In genomic region chr18:12423820-12424219, GRCh38 we compare ENCODE assay signal across 21 cellular contexts. TPM values are rescaled to one million over a fixed set of nuclear protein-coding genes. Genes with fewer than 3 reads are reported as not detected.
DNase-seq lines count a peak whose midpoint lies in the region; FAIRE-seq and TF ChIP-seq lines count a peak whose summit lies in the region.
"Had no signal": no experiment of that assay in that cellular context is flagged by ENCODE, and none has a peak within 500 bp of the region (broad histone marks: within the 10 kb centered on the region; RNA-seq: fewer than 3 reads in every experiment).

No MANE protein-coding gene starts in this region.

- H3K4me2 ChIP-seq in endothelial cell of umbilical vein (ENCODE audit: insufficient read depth, low read length): no peak overlapping the region

- 0 out of 2 replicates have a peak, but pooled peaks have one; percentile 1 for TF ChIP-seq CTCF in LNCaP clone FGC (IDR thresholded peaks at IDR 0.05; ENCODE audit: control insufficient read depth, extremely low read depth, insufficient read depth)
- TF ChIP-seq CTCF in endothelial cell of umbilical vein (IDR thresholded peaks at IDR 0.05; ENCODE audit: extremely low read depth in 1 of 2, insufficient read depth in 1 of 2, low read depth in 1 of 2, low read length in 2 of 2): no peak

- H2AFZ ChIP-seq in endothelial cell of umbilical vein (ENCODE audit: low read depth, low read length): no peak overlapping the region

- DNase-seq in NCI-H510A treated with DMSO at 0.1 percent for 48 hours (lab: John Stamatoyannopoulos, UW) (peak; percentile 6), NCI-H510A (lab: John Stamatoyannopoulos, UW) (no peak), LNCaP clone FGC (ENCODE audit: low read depth) (peak; percentile 21), NCI-H345 treated with DMSO at 0.1 percent for 48 hours (lab: John Stamatoyannopoulos, UW; ENCODE audit: unreplicated experiment) (peak; percentile 86), endothelial cell of umbilical vein (ENCODE audit: low read depth, low spot score) (no peak), MG63 (no peak)
- DNase-seq in activated CD4-positive, alpha-beta T cell treated with anti-CD3 and anti-CD28 coated beads, Interleukin-2, amount 10 ng/mL, durations not matched to agents 7 days and 5 days: no peak
- no peak for DNase-seq in effector memory CD4-positive, alpha-beta T cell
- DNase-seq: activated CD4-positive, alpha-beta T cell treated with anti-CD3 and anti-CD28 coated beads for 36 hours; activated CD8-positive, alpha-beta memory T cell treated with anti-CD3 and anti-CD28 coated beads, Interleukin-2, amount 10 ng/mL, durations not matched to agents 7 days and 5 days; left cardiac atrium; NCI-H1930; stimulated activated CD4-positive, alpha-beta T cell treated with anti-CD3 and anti-CD28 coated beads, Interleukin-1b, Interleukin-23, amount 100 ng/mL, for 48 hours; stimulated activated naive CD4-positive, alpha-beta T cell had no signal

- dilution Hi-C loops in endothelial cell of umbilical vein (cut with MboI; ENCODE audit: extremely low pct_ligation_motif_present, low sequenced_read_pairs): no loop called here

- H4K20me1 ChIP-seq in endothelial cell of umbilical vein (replicated peaks; ENCODE audit: control insufficient read depth, extremely low read depth, insufficient read depth, low read length): no peaks in the 10 kb centered on the region

- H3K27ac Mint-ChIP-seq in activated CD4-positive, alpha-beta T cell treated with anti-CD3 and anti-CD28 coated beads, Interleukin-2, amount 10 ng/mL, durations not matched to agents 7 days and 5 days: no peak overlapping the region
- H3K27ac Mint-ChIP-seq: activated CD4-positive, alpha-beta T cell treated with anti-CD3 and anti-CD28 coated beads for 36 hours; activated CD8-positive, alpha-beta memory T cell treated with anti-CD3 and anti-CD28 coated beads, Interleukin-2, amount 10 ng/mL, durations not matched to agents 7 days and 5 days; activated naive CD8-positive, alpha-beta T cell; mesothelial cell of epicardium; nephron had no signal

- POLR2A ChIA-PET in endothelial cell of umbilical vein (lab: Charles Lee): no interaction called here
- POLR2A ChIA-PET in activated CD4-positive, alpha-beta T cell treated with anti-CD3 and anti-CD28 coated beads, Interleukin-2, amount 10 ng/mL, durations not matched to agents 7 days and 5 days (lab: Charles Lee): interaction anchor here (0.7 kb wide), 1 partner anchor 21 kb away, joined by 4 read pairs; no protein-coding TSS in a partner anchor

- peaks cover 14% of the 10 kb centered on the region for H3K4me1 Mint-ChIP-seq in activated CD4-positive, alpha-beta T cell treated with anti-CD3 and anti-CD28 coated beads, Interleukin-2, amount 10 ng/mL, durations not matched to agents 7 days and 5 days

- CTCF ChIA-PET in endothelial cell of umbilical vein (lab: Charles Lee): interaction anchor here (1.0 to 1.8 kb wide), 3 partner anchors 11 to 30 kb away, joined by 3 to 5 read pairs (median 4); no protein-coding TSS in a partner anchor
- CTCF ChIA-PET in activated CD4-positive, alpha-beta T cell treated with anti-CD3 and anti-CD28 coated beads, Interleukin-2, amount 10 ng/mL, durations not matched to agents 7 days and 5 days (lab: Charles Lee): interaction anchor here (0.8 to 1.4 kb wide), 2 partner anchors 14 to 93 kb away, joined by 3 read pairs; no protein-coding TSS in a partner anchor

- H3K27me3 ChIP-seq in endothelial cell of umbilical vein (ENCODE audit: control insufficient read depth in 2 of 2, insufficient read depth in 2 of 2, low read length in 2 of 2): no peaks in the 10 kb centered on the region
- H3K27me3 ChIP-seq in effector memory CD4-positive, alpha-beta T cell (replicated peaks; ENCODE audit: control insufficient read depth, insufficient read depth, low read length, poor library complexity, severe bottlenecking): no peaks in the 10 kb centered on the region
- no peaks in the 10 kb centered on the region for H3K27me3 ChIP-seq in MG63

- H3K27me3 Mint-ChIP-seq in activated CD4-positive, alpha-beta T cell treated with anti-CD3 and anti-CD28 coated beads, Interleukin-2, amount 10 ng/mL, durations not matched to agents 7 days and 5 days: peaks cover 7% of the 10 kb centered on the region
- H3K27me3 Mint-ChIP-seq: activated CD8-positive, alpha-beta memory T cell treated with anti-CD3 and anti-CD28 coated beads, Interleukin-2, amount 10 ng/mL, durations not matched to agents 7 days and 5 days; activated naive CD8-positive, alpha-beta T cell had no signal

- H3K9me1 ChIP-seq in endothelial cell of umbilical vein (replicated peaks; ENCODE audit: control insufficient read depth, extremely low read depth, insufficient read depth, low read length): no peaks in the 10 kb centered on the region

- H3K36me3 Mint-ChIP-seq in activated CD4-positive, alpha-beta T cell treated with anti-CD3 and anti-CD28 coated beads, Interleukin-2, amount 10 ng/mL, durations not matched to agents 7 days and 5 days (ENCODE audit: low read depth): no peaks in the 10 kb centered on the region
- H3K36me3 Mint-ChIP-seq: activated CD8-positive, alpha-beta memory T cell treated with anti-CD3 and anti-CD28 coated beads, Interleukin-2, amount 10 ng/mL, durations not matched to agents 7 days and 5 days; activated naive CD8-positive, alpha-beta T cell had no signal

- H3K79me2 ChIP-seq in endothelial cell of umbilical vein (ENCODE audit: control insufficient read depth, insufficient read depth, low read length): no peaks in the 10 kb centered on the region

- H3K4me3 ChIP-seq in LNCaP clone FGC (ENCODE audit: low read depth, low read length) (no peak overlapping the region), endothelial cell of umbilical vein (replicated peaks in 1 of 3; ENCODE audit: insufficient read depth in 1 of 3, low read depth in 1 of 3, low read length in 3 of 3) (no peak overlapping the region), MG63 (no peak overlapping the region)
- H3K4me3 ChIP-seq in effector memory CD4-positive, alpha-beta T cell (ENCODE audit: insufficient read depth, low read depth, low read length, poor library complexity, severe bottlenecking): no peak overlapping the region
- H3K4me3 ChIP-seq: thoracic aorta had no signal

- FAIRE-seq in endothelial cell of umbilical vein (lab: Jason Lieb, UNC): peak; percentile 42
- FAIRE-seq: D721Med, G401.6, TTC549 had no signal

- intact Hi-C loops in endothelial cell of umbilical vein (cut with micrococcal nuclease): no loop called here

- peaks cover 8% of the 10 kb centered on the region for H3K4me1 ChIP-seq in endothelial cell of umbilical vein (ENCODE audit: control insufficient read depth, extremely low read depth, insufficient read depth, low read length)
- H3K4me1 ChIP-seq in effector memory CD4-positive, alpha-beta T cell (ENCODE audit: control insufficient read depth, insufficient read depth, low read length, poor library complexity, severe bottlenecking): no peaks in the 10 kb centered on the region

- no TSS peak for BruUV-seq in endothelial cell of umbilical vein (replicated peaks; lab: Mats Ljungman, UMichigan)

- no peak overlapping the region for H3K27ac ChIP-seq in endothelial cell of umbilical vein (ENCODE audit: insufficient read depth, low read depth, low read length)
- H3K27ac ChIP-seq in effector memory CD4-positive, alpha-beta T cell (ENCODE audit: insufficient read depth, low read length, poor library complexity, severe bottlenecking): no peak overlapping the region
- H3K27ac ChIP-seq: thoracic aorta had no signal

- no peaks in the 10 kb centered on the region for H3K9me3 Mint-ChIP-seq in activated CD4-positive, alpha-beta T cell treated with anti-CD3 and anti-CD28 coated beads, Interleukin-2, amount 10 ng/mL, durations not matched to agents 7 days and 5 days
- H3K9me3 Mint-ChIP-seq: mesothelial cell of epicardium, nephron had no signal

- H3K9me3 ChIP-seq in endothelial cell of umbilical vein (replicated peaks; ENCODE audit: control insufficient read depth, insufficient read depth, low read length) (no peaks in the 10 kb centered on the region), MG63 (no peaks in the 10 kb centered on the region)
- no peaks in the 10 kb centered on the region for H3K9me3 ChIP-seq in effector memory CD4-positive, alpha-beta T cell (ENCODE audit: control insufficient read depth, low read length)
- H3K9me3 ChIP-seq: thoracic aorta had no signal

- TF ChIP-seq POLR2A in endothelial cell of umbilical vein (IDR thresholded peaks at IDR 0.05; ENCODE audit: low read depth, low read length): no peak

- no peak overlapping the region for H3K4me3 Mint-ChIP-seq in activated CD4-positive, alpha-beta T cell treated with anti-CD3 and anti-CD28 coated beads, Interleukin-2, amount 10 ng/mL, durations not matched to agents 7 days and 5 days
- H3K4me3 Mint-ChIP-seq: activated CD4-positive, alpha-beta T cell treated with anti-CD3 and anti-CD28 coated beads for 36 hours; activated CD8-positive, alpha-beta memory T cell treated with anti-CD3 and anti-CD28 coated beads, Interleukin-2, amount 10 ng/mL, durations not matched to agents 7 days and 5 days; activated naive CD8-positive, alpha-beta T cell; mesothelial cell of epicardium; nephron had no signal

- H3K36me3 ChIP-seq in endothelial cell of umbilical vein (ENCODE audit: control insufficient read depth in 2 of 2, extremely low read depth in 1 of 2, insufficient read depth in 2 of 2, low read length in 2 of 2) (no peaks in the 10 kb centered on the region), MG63 (peaks cover 16% of the 10 kb centered on the region)
- H3K36me3 ChIP-seq in effector memory CD4-positive, alpha-beta T cell (ENCODE audit: control insufficient read depth, insufficient read depth, low read length): no peaks in the 10 kb centered on the region

- no peak overlapping the region for H3K9ac ChIP-seq in endothelial cell of umbilical vein (replicated peaks; ENCODE audit: extremely low read depth, insufficient read depth, low read length)

RNA-seq across cellular contexts. Expression of gene PRELID3A, which starts 16.1 kb away (rescaled TPM):
- total RNA-seq in endothelial cell of umbilical vein: 8.6 and 10.7 TPM in 2 replicates
- polyA plus RNA-seq in endothelial cell of umbilical vein: 4.3 and 5.1 TPM in 2 replicates
- 6.7 and 7.2 TPM in 2 replicates for polyA plus RNA-seq in endothelial cell of umbilical vein (2011; cell fraction: cytosol; rRNA removed)
- polyA plus RNA-seq in endothelial cell of umbilical vein (2011; cell fraction: nucleus; rRNA removed): 26.0 and 32.8 TPM in 2 replicates
- polyA plus RNA-seq in endothelial cell of umbilical vein (2012): 4.1 and 6.9 TPM in 2 replicates
- polyA minus RNA-seq in endothelial cell of umbilical vein: 1.0 and 3.9 TPM in 2 replicates
- 1.9 TPM for polyA minus RNA-seq in endothelial cell of umbilical vein (2011; cell fraction: cytosol; rRNA and poly(A)+ RNA removed)
- polyA minus RNA-seq in endothelial cell of umbilical vein (2011; cell fraction: nucleus; rRNA and poly(A)+ RNA removed): 4.2 and 5.0 TPM in 2 replicates
- 1 to 10 TPM; 1.9 to 2.6 TPM for total RNA-seq in activated CD4-positive, alpha-beta T cell treated with anti-CD3 and anti-CD28 coated beads, Interleukin-2, amount 10 ng/mL, durations not matched to agents 7 days and 5 days
- 8.5 and 15.7 TPM in 2 replicates for total RNA-seq in MG63 (2014; rRNA removed; shearing (Covaris generic); ENCODE audit: low replicate concordance)

RNA-seq across cellular contexts. Expression of gene AFG3L2, which starts 46.8 kb away (rescaled TPM):
- total RNA-seq in endothelial cell of umbilical vein: 40.6 and 42.4 TPM in 2 replicates
- 15.5 and 19.3 TPM in 2 replicates for polyA plus RNA-seq in endothelial cell of umbilical vein
- polyA plus RNA-seq in endothelial cell of umbilical vein (2011; cell fraction: cytosol; rRNA removed): 25.8 and 29.6 TPM in 2 replicates
- 25.6 and 35.2 TPM in 2 replicates for polyA plus RNA-seq in endothelial cell of umbilical vein (2011; cell fraction: nucleus; rRNA removed)
- 31.8 and 43.8 TPM in 2 replicates for polyA plus RNA-seq in endothelial cell of umbilical vein (2012)
- 19.1 and 25.4 TPM in 2 replicates for polyA minus RNA-seq in endothelial cell of umbilical vein
- 44.7 TPM for polyA minus RNA-seq in endothelial cell of umbilical vein (2011; cell fraction: cytosol; rRNA and poly(A)+ RNA removed)
- 20.2 and 25.4 TPM in 2 replicates for polyA minus RNA-seq in endothelial cell of umbilical vein (2011; cell fraction: nucleus; rRNA and poly(A)+ RNA removed)
- 10 to 100 TPM; 35.7 to 36.4 TPM for total RNA-seq in activated CD4-positive, alpha-beta T cell treated with anti-CD3 and anti-CD28 coated beads, Interleukin-2, amount 10 ng/mL, durations not matched to agents 7 days and 5 days
- total RNA-seq in MG63 (2014; rRNA removed; shearing (Covaris generic); ENCODE audit: low replicate concordance): 57.7 and 60.0 TPM in 2 replicates

Comparison
In these comparisons a context has a peak if more than half of its experiments do, and no peak if none do; other contexts are left out.
1. DNase-seq: peak in NCI-H510A treated with DMSO at 0.1 percent for 48 hours (single experiment), LNCaP clone FGC (single experiment) and NCI-H345 treated with DMSO at 0.1 percent for 48 hours (single experiment); none in NCI-H510A (single experiment), endothelial cell of umbilical vein (single experiment), activated CD4-positive, alpha-beta T cell treated with anti-CD3 and anti-CD28 coated beads, Interleukin-2, amount 10 ng/mL, durations not matched to agents 7 days and 5 days (single experiment), effector memory CD4-positive, alpha-beta T cell (0 of 3) and MG63 (single experiment).